Comparison of ENCODE assay signal across 8 cellular contexts in genomic region chr11:116224154-116224888, GRCh38.
DNase-seq lines count a peak whose midpoint lies in the region; ATAC-seq and TF ChIP-seq lines count a peak whose summit lies in the region.

No MANE protein-coding gene starts in this region.

- no peaks in the 10 kb centered on the region for H3K9me3 Mint-ChIP-seq in CD4-positive, CD25-positive, alpha-beta regulatory T cell
- peaks cover 8% of the 10 kb centered on the region for H3K9me3 Mint-ChIP-seq in glutamatergic neuron (ENCODE audit: unreplicated experiment)

- H3K36me3 Mint-ChIP-seq in CD4-positive, CD25-positive, alpha-beta regulatory T cell = no peaks in the 10 kb centered on the region
- H3K36me3 Mint-ChIP-seq in glutamatergic neuron (ENCODE audit: unreplicated experiment) = peaks cover 9% of the 10 kb centered on the region

- H2AFZ ChIP-seq in GM23248 = no peak overlapping the region

- peaks cover 16% of the 10 kb centered on the region for H3K27me3 Mint-ChIP-seq in CD4-positive, CD25-positive, alpha-beta regulatory T cell
- peaks cover 3% of the 10 kb centered on the region for H3K27me3 Mint-ChIP-seq in glutamatergic neuron (ENCODE audit: unreplicated experiment)

- H3K4me1 ChIP-seq in CD4-positive, CD25-positive, alpha-beta regulatory T cell (ENCODE audit: control insufficient read depth, insufficient read depth, low read length, poor library complexity, severe bottlenecking) = no peaks in the 10 kb centered on the region
- H3K4me1 ChIP-seq in GM23248 (ENCODE audit: insufficient read depth) (no peaks in the 10 kb centered on the region), psoas muscle (no peaks in the 10 kb centered on the region)

- DNase-seq in CD4-positive, CD25-positive, alpha-beta regulatory T cell = peak in 2 of 3 donors; percentile 24 to 39
- peak; percentile 55 for DNase-seq in GM23248
- DNase-seq in NCI-H446 (lab: John Stamatoyannopoulos, UW) = peak; percentile 50 to 62
- DNase-seq in activated T-cell treated with anti-CD3 and anti-CD28 coated beads for 48 hours (ENCODE audit: low read depth) = peak; percentile 14
- peak; percentile 65 for DNase-seq in glutamatergic neuron
- DNase-seq in psoas muscle = peak in 1 of 2 donors; percentile 28

- intact Hi-C loops in psoas muscle (cut with DNase I) = loop anchor here in 1 of 2 donors (5.0 kb wide), 1 partner anchor 902 kb away; no protein-coding TSS in a partner anchor

- H3K27me3 ChIP-seq in CD4-positive, CD25-positive, alpha-beta regulatory T cell (ENCODE audit: control insufficient read depth, insufficient read depth, low read length) = no peaks in the 10 kb centered on the region
- H3K27me3 ChIP-seq in GM23248 (replicated peaks; ENCODE audit: insufficient read depth) (0 out of 2 replicates have a peak, but pooled peaks cover 3% of the 10 kb centered on the region), psoas muscle (ENCODE audit: insufficient read depth in 3 of 3, low read length in 2 of 3) (peaks cover 0 to 17% (median 3%) of the 10 kb centered on the region in 3 donors)

- H3K4me2 ChIP-seq in GM23248 (ENCODE audit: unreplicated experiment) = no peak overlapping the region

- TF ChIP-seq CTCF in glutamatergic neuron (IDR thresholded peaks at IDR 0.05; ENCODE audit: partially characterized antibody, unreplicated experiment) (peak; percentile 84), psoas muscle (IDR thresholded peaks at IDR 0.05) (peak; percentile 57)

- no peaks in the 10 kb centered on the region for H3F3A ChIP-seq in GM23248 (ENCODE audit: insufficient read depth)

- no peaks in the 10 kb centered on the region for H3K9me3 ChIP-seq in CD4-positive, CD25-positive, alpha-beta regulatory T cell (ENCODE audit: control insufficient read depth in 2 of 2, low read length in 2 of 2)
- H3K9me3 ChIP-seq in GM23248 (ENCODE audit: low read depth) = no peaks in the 10 kb centered on the region
- H3K9me3 ChIP-seq in psoas muscle = no peaks in the 10 kb centered on the region

- H3K4me3 Mint-ChIP-seq in CD4-positive, CD25-positive, alpha-beta regulatory T cell = no peak overlapping the region
- H3K4me3 Mint-ChIP-seq in glutamatergic neuron (ENCODE audit: unreplicated experiment) = peak overlapping the region; percentile 50

- ATAC-seq in CD4-positive, CD25-positive, alpha-beta regulatory T cell (ENCODE audit: low read depth in 2 of 2) = no peak
- ATAC-seq in psoas muscle (peak in 2 of 4 donors; percentile 42 to 58), HG02610 (IDR thresholded peaks at IDR 0.05; ENCODE audit: unreplicated experiment) (no peak), GM19397 (IDR thresholded peaks at IDR 0.05; ENCODE audit: unreplicated experiment) (no peak)

- no peaks in the 10 kb centered on the region for H4K20me1 ChIP-seq in GM23248 (ENCODE audit: insufficient read depth)

- H3K79me2 ChIP-seq in GM23248 (ENCODE audit: insufficient read depth) = no peaks in the 10 kb centered on the region

- WGBS in GM23248 (ENCODE audit: low coverage in 1 of 2, low lambda C conversion rate in 2 of 2, missing lambda C conversion rate in 2 of 2), 2 experiments = 29 to 31% methylated on average over 9 to 10 of the region's 10 CpGs
- 43 to 50% (median 47%) methylated on average over 10 of the region's 10 CpGs for WGBS in psoas muscle, 3 donors

- no peaks in the 10 kb centered on the region for H3K36me3 ChIP-seq in CD4-positive, CD25-positive, alpha-beta regulatory T cell (ENCODE audit: control insufficient read depth, insufficient read depth, low read length)
- H3K36me3 ChIP-seq in GM23248 (ENCODE audit: low read depth) (no peaks in the 10 kb centered on the region), psoas muscle (ENCODE audit: insufficient read depth in 1 of 2, low read depth in 1 of 2) (no peaks in the 10 kb centered on the region)

- no peak overlapping the region for H3K4me3 ChIP-seq in CD4-positive, CD25-positive, alpha-beta regulatory T cell (ENCODE audit: low read depth, low read length)
- no peak overlapping the region for H3K4me3 ChIP-seq in GM23248
- no peak overlapping the region for H3K4me3 ChIP-seq in psoas muscle

- no peak overlapping the region for H3K27ac Mint-ChIP-seq in CD4-positive, CD25-positive, alpha-beta regulatory T cell
- H3K27ac Mint-ChIP-seq in glutamatergic neuron (ENCODE audit: unreplicated experiment) = peak overlapping the region; percentile 85

- no peak overlapping the region for H3K9ac ChIP-seq in GM23248

- H3K9me2 ChIP-seq in GM23248 (ENCODE audit: insufficient read depth) = no peaks in the 10 kb centered on the region

- no peaks in the 10 kb centered on the region for H3K4me1 Mint-ChIP-seq in CD4-positive, CD25-positive, alpha-beta regulatory T cell
- H3K4me1 Mint-ChIP-seq in glutamatergic neuron (ENCODE audit: low read depth, unreplicated experiment) = peaks cover 33% of the 10 kb centered on the region

- no peak overlapping the region for H3K27ac ChIP-seq in CD4-positive, CD25-positive, alpha-beta regulatory T cell (ENCODE audit: insufficient read depth, low read length, poor library complexity, severe bottlenecking)
- H3K27ac ChIP-seq in GM23248 (no peak overlapping the region), psoas muscle (no peak overlapping the region)

- in situ Hi-C loops in GM23248 (cut with MboI) = no loop called here
